ENCODE assay signal across 10 cellular contexts in the genomic region with DNA sequence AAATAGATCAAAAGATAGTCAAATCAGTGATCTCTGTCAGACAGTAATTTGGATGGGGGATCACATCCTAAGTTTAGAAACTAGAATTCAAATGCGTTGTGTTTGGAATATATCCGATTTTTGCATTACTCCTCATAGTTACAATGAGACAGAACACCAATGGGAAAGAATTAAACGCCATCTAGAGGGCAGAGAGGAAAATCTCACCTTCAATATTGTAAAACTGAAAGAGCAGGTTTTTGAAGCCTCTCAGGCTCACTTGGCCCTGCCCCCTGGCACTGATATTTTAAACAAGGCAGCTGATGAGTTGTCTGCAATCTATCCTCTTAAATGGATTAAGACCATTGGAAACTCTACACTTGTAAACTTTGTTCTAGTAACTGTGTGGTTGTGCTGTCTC. TPM values are rescaled to one million over a fixed set of nuclear protein-coding genes. Genes with fewer than 3 reads are reported as not detected.
A peak's percentile ranks its signal among the peaks of the same experiment; 100 is the strongest.
DNase-seq lines count a peak whose midpoint lies in the region; ATAC-seq and TF ChIP-seq lines count a peak whose summit lies in the region.
"Had no signal": no experiment of that assay in that cellular context is flagged by ENCODE, and none has a peak within 500 bp of the region (broad histone marks: within the 10 kb centered on the region; RNA-seq: fewer than 3 reads in every experiment).

No MANE protein-coding gene starts in this region.

- no peaks in the 10 kb centered on the region for H3K27me3 ChIP-seq in BLaER1
- no peaks in the 10 kb centered on the region for H3K27me3 ChIP-seq in liver (ENCODE audit: control insufficient read depth in 4 of 4, insufficient read depth in 4 of 4, low read length in 3 of 4)
- peaks cover 0 to 17% (median 7%) of the 10 kb centered on the region in 3 donors for H3K27me3 ChIP-seq in gastrocnemius medialis

- WGBS in liver = 5% methylated on average over 3 of the region's 3 CpGs

- peak; percentile 84 for TF ChIP-seq RAD21 in liver (IDR thresholded peaks at IDR 0.05)

- no peaks in the 10 kb centered on the region for H3K36me3 ChIP-seq in BLaER1
- no peaks in the 10 kb centered on the region for H3K36me3 ChIP-seq in liver (ENCODE audit: control insufficient read depth in 4 of 4, insufficient read depth in 3 of 4, low read depth in 1 of 4, low read length in 3 of 4)
- H3K36me3 ChIP-seq in gastrocnemius medialis = no peaks in the 10 kb centered on the region

- intact Hi-C loops in gastrocnemius medialis (cut with DNase I; ENCODE audit: low total_unique reads) = no loop called here

- in situ Hi-C loops in gastrocnemius medialis (cut with MboI; ENCODE audit: low sequenced_read_pairs in 4 of 4) = no loop called here

- H3K4me2 ChIP-seq in BLaER1 = peak overlapping the region; percentile 48

- H4K20me1 ChIP-seq in BLaER1 = no peaks in the 10 kb centered on the region

- H3K4me1 ChIP-seq in BLaER1 = peaks cover 12% of the 10 kb centered on the region
- H3K4me1 ChIP-seq in liver (ENCODE audit: control insufficient read depth in 4 of 4, insufficient read depth in 4 of 4, low read length in 3 of 4) = peaks cover 0 to 9% (median 0%) of the 10 kb centered on the region in 4 donors
- H3K4me1 ChIP-seq in gastrocnemius medialis = no peaks in the 10 kb centered on the region

- peaks cover 52% of the 10 kb centered on the region for H3K9me3 ChIP-seq in BLaER1
- no peaks in the 10 kb centered on the region for H3K9me3 ChIP-seq in liver (ENCODE audit: control insufficient read depth in 4 of 4, low read length in 3 of 4)
- no peaks in the 10 kb centered on the region for H3K9me3 ChIP-seq in gastrocnemius medialis

- DNase-seq in HCEC 1CT = peak; percentile 26
- DNase-seq in gastrocnemius medialis = no peak
- no peak for DNase-seq in activated CD8-positive, alpha-beta memory T cell treated with anti-CD3 and anti-CD28 coated beads, Interleukin-2, amount 50 U/mL, for 4 hours
- DNase-seq: GOT3 had no signal

- ATAC-seq in SK-N-SH treated with all-trans-retinoic acid at 6 μM for 48 hours (peak; percentile 79), GM21381 (IDR thresholded peaks at IDR 0.05; ENCODE audit: unreplicated experiment) (no peak), HG03565 (IDR thresholded peaks at IDR 0.05; ENCODE audit: unreplicated experiment) (no peak), gastrocnemius medialis (no peak)

- no peak for TF ChIP-seq POLR2A in gastrocnemius medialis (IDR thresholded peaks at IDR 0.05)

- TF ChIP-seq CTCF in liver (IDR thresholded peaks at IDR 0.05; ENCODE audit: low read depth, low read length, missing input control) (peak; percentile 47), gastrocnemius medialis (IDR thresholded peaks at IDR 0.05 in 4 of 5, conservative IDR thresholded peaks at IDR 0.05 in 1 of 5) (peak in 2 of 5 experiments; percentile 17 to 27)

- H3K9ac ChIP-seq in BLaER1 = no peak overlapping the region
- H3K9ac ChIP-seq in liver (ENCODE audit: low read depth in 1 of 2, low read length in 2 of 2) = no peak overlapping the region

- H3K4me3 ChIP-seq in BLaER1 = no peak overlapping the region; the same call in 1 of the 2 replicates
- H3K4me3 ChIP-seq in liver (ENCODE audit: low read depth in 1 of 3, low read length in 3 of 3) = no peak overlapping the region
- no peak overlapping the region for H3K4me3 ChIP-seq in gastrocnemius medialis

- H3K27ac ChIP-seq in BLaER1 (no peak overlapping the region), liver (ENCODE audit: low read depth in 1 of 2, low read length in 2 of 2) (no peak overlapping the region), gastrocnemius medialis (no peak overlapping the region)

TF ChIP-seq in SK-N-SH treated with all-trans-retinoic acid at 6 μM for 48 hours, 23 proteins besides CTCF, POLR2A, EP300 and RAD21:
- TF ChIP-seq ARNTL (CRISPR knock-in tag; IDR thresholded peaks at IDR 0.05; ENCODE audit: borderline replicate concordance, low read depth) = no peak
- no peak for TF ChIP-seq ISL1 (CRISPR knock-in tag; IDR thresholded peaks at IDR 0.05)
- TF ChIP-seq TCF4 (CRISPR knock-in tag; IDR thresholded peaks at IDR 0.05; ENCODE audit: borderline replicate concordance) = no peak
- no peak for TF ChIP-seq SNAI2 (CRISPR knock-in tag; IDR thresholded peaks at IDR 0.05)
- no peak for TF ChIP-seq ZFP30 (CRISPR knock-in tag; IDR thresholded peaks at IDR 0.05)
- TF ChIP-seq ZFP3 (CRISPR knock-in tag; IDR thresholded peaks at IDR 0.05) = no peak
- no peak for TF ChIP-seq OSR1 (CRISPR knock-in tag; IDR thresholded peaks at IDR 0.05)
- no peak for TF ChIP-seq ZNF70 (CRISPR knock-in tag; IDR thresholded peaks at IDR 0.05)
- no peak for TF ChIP-seq TSHZ2 (CRISPR knock-in tag; IDR thresholded peaks at IDR 0.05)
- no peak for TF ChIP-seq ZNF565 (CRISPR knock-in tag; conservative IDR thresholded peaks at IDR 0.05; ENCODE audit: low read depth)
- TF ChIP-seq ESRRG (CRISPR knock-in tag; IDR thresholded peaks at IDR 0.05) = no peak
- no peak for TF ChIP-seq TOX (CRISPR knock-in tag; IDR thresholded peaks at IDR 0.05; ENCODE audit: borderline replicate concordance)

TF ChIP-seq in liver, 16 proteins besides CTCF, POLR2A, EP300 and RAD21:
- TF ChIP-seq RXRA (IDR thresholded peaks at IDR 0.05) (no peak), EGR1 (IDR thresholded peaks at IDR 0.05; ENCODE audit: low read depth in 2 of 2) (no peak), HNF4A (conservative IDR thresholded peaks at IDR 0.05) (no peak), YY1 (IDR thresholded peaks at IDR 0.05) (no peak), HNF4G (IDR thresholded peaks at IDR 0.05) (no peak), GABPA (IDR thresholded peaks at IDR 0.05 in 1 of 2, conservative IDR thresholded peaks at IDR 0.05 in 1 of 2) (no peak), FOXA1 (IDR thresholded peaks at IDR 0.05) (no peak), TAF1 (conservative IDR thresholded peaks at IDR 0.05) (no peak), NR2F2 (IDR thresholded peaks at IDR 0.05) (no peak), REST (IDR thresholded peaks at IDR 0.05) (no peak), SP1 (IDR thresholded peaks at IDR 0.05) (no peak), FOXA2 (IDR thresholded peaks at IDR 0.05) (no peak), JUND (IDR thresholded peaks at IDR 0.05) (no peak)
- TF ChIP-seq, protein P1, sequence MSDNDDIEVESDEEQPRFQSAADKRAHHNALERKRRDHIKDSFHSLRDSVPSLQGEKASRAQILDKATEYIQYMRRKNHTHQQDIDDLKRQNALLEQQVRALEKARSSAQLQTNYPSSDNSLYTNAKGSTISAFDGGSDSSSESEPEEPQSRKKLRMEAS (IDR thresholded peaks at IDR 0.05) = no peak
- TF ChIP-seq, protein P2, sequence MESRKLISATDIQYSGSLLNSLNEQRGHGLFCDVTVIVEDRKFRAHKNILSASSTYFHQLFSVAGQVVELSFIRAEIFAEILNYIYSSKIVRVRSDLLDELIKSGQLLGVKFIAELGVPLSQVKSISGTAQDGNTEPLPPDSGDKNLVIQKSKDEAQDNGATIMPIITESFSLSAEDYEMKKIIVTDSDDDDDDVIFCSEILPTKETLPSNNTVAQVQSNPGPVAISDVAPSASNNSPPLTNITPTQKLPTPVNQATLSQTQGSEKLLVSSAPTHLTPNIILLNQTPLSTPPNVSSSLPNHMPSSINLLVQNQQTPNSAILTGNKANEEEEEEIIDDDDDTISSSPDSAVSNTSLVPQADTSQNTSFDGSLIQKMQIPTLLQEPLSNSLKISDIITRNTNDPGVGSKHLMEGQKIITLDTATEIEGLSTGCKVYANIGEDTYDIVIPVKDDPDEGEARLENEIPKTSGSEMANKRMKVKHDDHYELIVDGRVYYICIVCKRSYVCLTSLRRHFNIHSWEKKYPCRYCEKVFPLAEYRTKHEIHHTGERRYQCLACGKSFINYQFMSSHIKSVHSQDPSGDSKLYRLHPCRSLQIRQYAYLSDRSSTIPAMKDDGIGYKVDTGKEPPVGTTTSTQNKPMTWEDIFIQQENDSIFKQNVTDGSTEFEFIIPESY (IDR thresholded peaks at IDR 0.05) = no peak
- TF ChIP-seq, protein P3, sequence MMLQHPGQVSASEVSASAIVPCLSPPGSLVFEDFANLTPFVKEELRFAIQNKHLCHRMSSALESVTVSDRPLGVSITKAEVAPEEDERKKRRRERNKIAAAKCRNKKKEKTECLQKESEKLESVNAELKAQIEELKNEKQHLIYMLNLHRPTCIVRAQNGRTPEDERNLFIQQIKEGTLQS (IDR thresholded peaks at IDR 0.05) = no peak

RNA-seq across cellular contexts. Expression of gene FRG2B, which starts 17.7 kb away (rescaled TPM):
- total RNA-seq in liver (not detected), gastrocnemius medialis (not detected)
- polyA plus RNA-seq in liver = not detected
- polyA plus RNA-seq: immature natural killer cell had no signal

RNA-seq across cellular contexts. Expression of gene SYCE1, which starts 43.5 kb away (rescaled TPM):
- under 1 TPM in 1 of 2 donors, not detected in 1; 0.33 TPM for total RNA-seq in liver
- polyA plus RNA-seq in liver = 1 to 10 TPM; 2.1 to 5.4 TPM
- total RNA-seq in gastrocnemius medialis = under 1 TPM in 1 of 4 donors, not detected in 3; 0.32 TPM
